Comparison of ENCODE assay signal across 24 cellular contexts in genomic region chr1:208559597-208559996, GRCh38.
DNase-seq lines count a peak whose midpoint lies in the region; TF ChIP-seq lines count a peak whose summit lies in the region.
"Had no signal": no experiment of that assay in that cellular context is flagged by ENCODE, and none has a peak within 500 bp of the region (broad histone marks: within the 10 kb centered on the region; RNA-seq: fewer than 3 reads in every experiment).

No MANE protein-coding gene starts in this region.

- H3K4me3 ChIP-seq in BJ (ENCODE audit: low read depth, low read length), result no peak overlapping the region
- H3K4me3 ChIP-seq: A549, BLaER1, GM12878 had no signal

- POLR2A ChIA-PET in BJ (lab: Charles Lee), result no interaction called here
- POLR2A ChIA-PET in activated CD4-positive, alpha-beta memory T cell treated with anti-CD3 and anti-CD28 coated beads, Interleukin-2, amount 10 ng/mL, durations not matched to agents 7 days and 5 days (lab: Charles Lee), result no interaction called here

- no peaks in the 10 kb centered on the region for H3K27me3 ChIP-seq in BJ (ENCODE audit: control insufficient read depth, insufficient read depth, low read length)
- H3K27me3 ChIP-seq: BLaER1 had no signal

- no peaks in the 10 kb centered on the region for H3K36me3 ChIP-seq in BJ (ENCODE audit: control insufficient read depth, insufficient read depth, low read length)
- H3K36me3 ChIP-seq: BLaER1 had no signal

- CTCF ChIA-PET in BJ (lab: Yijun Ruan, JAX), result interaction anchor here (0.8 to 1.5 kb wide), 2 partner anchors 9 to 538 kb away, joined by 3 to 5 read pairs; no protein-coding TSS in a partner anchor
- CTCF ChIA-PET in activated CD4-positive, alpha-beta memory T cell treated with anti-CD3 and anti-CD28 coated beads, Interleukin-2, amount 10 ng/mL, durations not matched to agents 7 days and 5 days (lab: Charles Lee), result interaction anchor here (1.2 kb wide), 1 partner anchor 9 kb away, joined by 3 read pairs; no protein-coding TSS in a partner anchor

- H3K27ac Mint-ChIP-seq in activated CD4-positive, alpha-beta memory T cell treated with anti-CD3 and anti-CD28 coated beads, Interleukin-2, amount 10 ng/mL, durations not matched to agents 7 days and 5 days, result no peak overlapping the region
- H3K27ac Mint-ChIP-seq: B cell; CD14-positive monocyte; CD4-positive, alpha-beta memory T cell; CD4-positive, CD25-positive, alpha-beta regulatory T cell; CD8-positive, alpha-beta memory T cell had no signal

- H3K4me1 Mint-ChIP-seq in activated CD4-positive, alpha-beta memory T cell treated with anti-CD3 and anti-CD28 coated beads, Interleukin-2, amount 10 ng/mL, durations not matched to agents 7 days and 5 days, result no peaks in the 10 kb centered on the region
- H3K4me1 Mint-ChIP-seq: B cell; CD14-positive monocyte; CD4-positive, alpha-beta memory T cell; CD4-positive, CD25-positive, alpha-beta regulatory T cell; CD8-positive, alpha-beta memory T cell had no signal

- H3K36me3 Mint-ChIP-seq in activated CD4-positive, alpha-beta memory T cell treated with anti-CD3 and anti-CD28 coated beads, Interleukin-2, amount 10 ng/mL, durations not matched to agents 7 days and 5 days (ENCODE audit: low read depth), result no peaks in the 10 kb centered on the region
- H3K36me3 Mint-ChIP-seq: CD14-positive monocyte; CD4-positive, alpha-beta memory T cell; CD4-positive, CD25-positive, alpha-beta regulatory T cell; CD8-positive, alpha-beta memory T cell had no signal

- no peak for TF ChIP-seq CTCF in BJ (IDR thresholded peaks at IDR 0.05; ENCODE audit: insufficient read depth, low read depth, low read length)

- H3K27me3 Mint-ChIP-seq in activated CD4-positive, alpha-beta memory T cell treated with anti-CD3 and anti-CD28 coated beads, Interleukin-2, amount 10 ng/mL, durations not matched to agents 7 days and 5 days, result no peaks in the 10 kb centered on the region
- H3K27me3 Mint-ChIP-seq: B cell; CD4-positive, CD25-positive, alpha-beta regulatory T cell; CD8-positive, alpha-beta memory T cell had no signal

- DNase-seq in NCI-H146 (lab: John Stamatoyannopoulos, UW) (peak; percentile 45), NCI-H146 treated with DMSO at 0.1 percent for 48 hours (lab: John Stamatoyannopoulos, UW; ENCODE audit: unreplicated experiment) (no peak), NCI-H748 (lab: John Stamatoyannopoulos, UW; ENCODE audit: unreplicated experiment) (peak; percentile 35), NCI-H748 treated with DMSO at 0.1 percent for 48 hours (lab: John Stamatoyannopoulos, UW) (no peak), BJ (ENCODE audit: low read depth) (peak; percentile 51), EL (peak; percentile 15), SK-N-DZ (ENCODE audit: low spot score) (no peak)
- DNase-seq in activated CD4-positive, alpha-beta memory T cell treated with anti-CD3 and anti-CD28 coated beads, Interleukin-2, amount 10 ng/mL, durations not matched to agents 7 days and 5 days, result no peak
- DNase-seq: AML-193; C1 segment of cervical spinal cord; CD4-positive, alpha-beta memory T cell; CD4-positive, CD25-positive, alpha-beta regulatory T cell; CD8-positive, alpha-beta memory T cell; COR-L47; DMS 273 treated with DMSO at 0.1 percent for 48 hours; DMS153; DMS79; DND-41; GDM1 had no signal

- H3K4me3 Mint-ChIP-seq in activated CD4-positive, alpha-beta memory T cell treated with anti-CD3 and anti-CD28 coated beads, Interleukin-2, amount 10 ng/mL, durations not matched to agents 7 days and 5 days, result no peak overlapping the region
- H3K4me3 Mint-ChIP-seq: B cell; CD14-positive monocyte; CD4-positive, alpha-beta memory T cell; CD4-positive, CD25-positive, alpha-beta regulatory T cell; CD8-positive, alpha-beta memory T cell had no signal

- H3K9me3 Mint-ChIP-seq in activated CD4-positive, alpha-beta memory T cell treated with anti-CD3 and anti-CD28 coated beads, Interleukin-2, amount 10 ng/mL, durations not matched to agents 7 days and 5 days, result no peaks in the 10 kb centered on the region

Comparison
In these comparisons a context has a peak if more than half of its experiments do, and no peak if none do; other contexts are left out.
1. DNase-seq: peak in NCI-H146 (single experiment), NCI-H748 (single experiment), BJ (single experiment) and EL (single experiment); none in NCI-H146 treated with DMSO at 0.1 percent for 48 hours (single experiment), NCI-H748 treated with DMSO at 0.1 percent for 48 hours (single experiment), SK-N-DZ (single experiment) and activated CD4-positive, alpha-beta memory T cell treated with anti-CD3 and anti-CD28 coated beads, Interleukin-2, amount 10 ng/mL, durations not matched to agents 7 days and 5 days (single experiment).